1 cellular context compared by ENCODE assay signal in the genomic region with DNA sequence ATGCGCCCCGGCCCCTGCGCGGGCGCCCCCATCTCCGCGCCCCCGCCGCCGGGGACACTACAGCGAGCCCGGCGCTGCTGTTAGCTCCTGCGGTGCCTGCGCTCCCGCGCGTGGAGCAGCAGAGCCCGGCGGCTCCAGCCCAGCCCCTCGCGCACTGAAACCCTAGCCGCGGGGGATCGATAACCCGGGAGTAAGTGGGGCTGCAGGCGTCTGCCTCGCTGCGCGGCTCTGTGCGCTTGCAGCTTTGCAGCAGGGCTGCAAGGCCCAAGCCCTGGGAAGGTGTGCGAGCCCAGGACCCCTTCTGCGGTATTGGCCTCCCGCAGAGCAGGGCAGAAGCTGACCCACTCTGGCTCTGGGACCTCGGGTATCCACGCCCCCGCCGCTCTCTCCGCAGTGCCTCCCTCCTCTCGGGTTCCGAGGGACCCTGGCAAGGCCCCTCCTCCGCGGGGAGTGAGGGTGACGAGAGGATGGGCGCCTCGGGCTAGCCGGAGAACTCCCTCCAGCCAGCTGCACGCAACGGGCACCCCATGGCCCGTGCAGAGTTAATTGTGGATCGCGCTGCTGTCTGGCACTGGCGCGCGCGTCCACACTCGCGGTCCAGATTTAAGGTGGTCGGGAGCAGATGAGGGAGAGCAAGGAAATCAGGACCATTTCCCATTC.
TF ChIP-seq lines count a peak whose summit lies in the region.

No MANE protein-coding gene starts in this region.

TF ChIP-seq in H1, 55 proteins besides CTCF, POLR2A, EP300 and RAD21:
- TF ChIP-seq, protein P1, sequence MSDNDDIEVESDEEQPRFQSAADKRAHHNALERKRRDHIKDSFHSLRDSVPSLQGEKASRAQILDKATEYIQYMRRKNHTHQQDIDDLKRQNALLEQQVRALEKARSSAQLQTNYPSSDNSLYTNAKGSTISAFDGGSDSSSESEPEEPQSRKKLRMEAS (IDR thresholded peaks at IDR 0.05) = no peak
- peak; percentile 80 for TF ChIP-seq EZH2 (IDR thresholded peaks at IDR 0.05; ENCODE audit: low read depth, low read length, severe bottlenecking)
